Comparison of ENCODE assay signal across 1 cellular context in the genomic region with DNA sequence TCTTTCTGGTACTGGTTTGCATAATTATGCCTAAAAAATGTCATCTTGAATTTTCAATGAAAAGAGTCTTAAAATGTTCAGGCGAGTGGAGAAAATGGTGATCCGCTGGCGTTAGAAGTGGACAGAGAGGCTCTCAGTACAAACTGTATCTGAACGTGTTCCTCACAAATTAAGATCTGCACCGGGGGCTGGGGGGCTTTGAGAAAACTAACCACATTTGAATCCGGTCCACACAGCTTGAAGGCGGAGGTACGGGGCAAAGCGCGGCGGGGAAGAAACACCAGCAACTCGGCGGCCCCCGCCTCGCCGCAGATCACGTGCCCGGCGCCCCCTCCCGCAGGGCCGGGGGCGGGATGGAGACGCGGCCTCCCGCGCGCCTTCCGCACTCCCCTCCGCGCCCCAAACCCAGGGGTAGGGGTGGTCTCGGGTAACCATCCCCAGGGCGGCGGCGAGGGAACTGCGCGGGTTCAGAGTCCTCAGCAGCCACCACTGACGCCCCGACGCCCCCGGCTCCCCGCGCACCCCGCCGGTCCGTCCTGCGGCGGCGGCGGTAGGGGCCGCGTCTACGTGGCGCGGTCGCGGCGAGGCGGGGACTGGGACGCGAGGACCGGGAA.
TF ChIP-seq lines count a peak whose summit lies in the region.

No MANE protein-coding gene starts in this region.

TF ChIP-seq in HepG2, 621 proteins besides CTCF, POLR2A, EP300 and RAD21 (continued from another document and continues in another):
- TF ChIP-seq, protein P1, sequence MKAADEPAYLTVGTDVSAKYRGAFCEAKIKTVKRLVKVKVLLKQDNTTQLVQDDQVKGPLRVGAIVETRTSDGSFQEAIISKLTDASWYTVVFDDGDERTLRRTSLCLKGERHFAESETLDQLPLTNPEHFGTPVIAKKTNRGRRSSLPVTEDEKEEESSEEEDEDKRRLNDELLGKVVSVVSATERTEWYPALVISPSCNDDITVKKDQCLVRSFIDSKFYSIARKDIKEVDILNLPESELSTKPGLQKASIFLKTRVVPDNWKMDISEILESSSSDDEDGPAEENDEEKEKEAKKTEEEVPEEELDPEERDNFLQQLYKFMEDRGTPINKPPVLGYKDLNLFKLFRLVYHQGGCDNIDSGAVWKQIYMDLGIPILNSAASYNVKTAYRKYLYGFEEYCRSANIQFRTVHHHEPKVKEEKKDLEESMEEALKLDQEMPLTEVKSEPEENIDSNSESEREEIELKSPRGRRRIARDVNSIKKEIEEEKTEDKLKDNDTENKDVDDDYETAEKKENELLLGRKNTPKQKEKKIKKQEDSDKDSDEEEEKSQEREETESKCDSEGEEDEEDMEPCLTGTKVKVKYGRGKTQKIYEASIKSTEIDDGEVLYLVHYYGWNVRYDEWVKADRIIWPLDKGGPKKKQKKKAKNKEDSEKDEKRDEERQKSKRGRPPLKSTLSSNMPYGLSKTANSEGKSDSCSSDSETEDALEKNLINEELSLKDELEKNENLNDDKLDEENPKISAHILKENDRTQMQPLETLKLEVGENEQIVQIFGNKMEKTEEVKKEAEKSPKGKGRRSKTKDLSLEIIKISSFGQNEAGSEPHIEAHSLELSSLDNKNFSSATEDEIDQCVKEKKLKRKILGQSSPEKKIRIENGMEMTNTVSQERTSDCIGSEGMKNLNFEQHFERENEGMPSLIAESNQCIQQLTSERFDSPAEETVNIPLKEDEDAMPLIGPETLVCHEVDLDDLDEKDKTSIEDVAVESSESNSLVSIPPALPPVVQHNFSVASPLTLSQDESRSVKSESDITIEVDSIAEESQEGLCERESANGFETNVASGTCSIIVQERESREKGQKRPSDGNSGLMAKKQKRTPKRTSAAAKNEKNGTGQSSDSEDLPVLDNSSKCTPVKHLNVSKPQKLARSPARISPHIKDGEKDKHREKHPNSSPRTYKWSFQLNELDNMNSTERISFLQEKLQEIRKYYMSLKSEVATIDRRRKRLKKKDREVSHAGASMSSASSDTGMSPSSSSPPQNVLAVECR (CRISPR knock-in tag; IDR thresholded peaks at IDR 0.05; ENCODE audit: borderline replicate concordance) = peak; percentile 78
- no peak for TF ChIP-seq RCOR2 (CRISPR knock-in tag; IDR thresholded peaks at IDR 0.05)
- TF ChIP-seq CHD4 (IDR thresholded peaks at IDR 0.05; ENCODE audit: borderline replicate concordance, low read length) = no peak
- 0 out of 2 replicates have a peak, but pooled peaks have one; percentile 8 for TF ChIP-seq POLR2AphosphoS5 (IDR thresholded peaks at IDR 0.05; ENCODE audit: low read depth, low read length)
- TF ChIP-seq, protein P2, sequence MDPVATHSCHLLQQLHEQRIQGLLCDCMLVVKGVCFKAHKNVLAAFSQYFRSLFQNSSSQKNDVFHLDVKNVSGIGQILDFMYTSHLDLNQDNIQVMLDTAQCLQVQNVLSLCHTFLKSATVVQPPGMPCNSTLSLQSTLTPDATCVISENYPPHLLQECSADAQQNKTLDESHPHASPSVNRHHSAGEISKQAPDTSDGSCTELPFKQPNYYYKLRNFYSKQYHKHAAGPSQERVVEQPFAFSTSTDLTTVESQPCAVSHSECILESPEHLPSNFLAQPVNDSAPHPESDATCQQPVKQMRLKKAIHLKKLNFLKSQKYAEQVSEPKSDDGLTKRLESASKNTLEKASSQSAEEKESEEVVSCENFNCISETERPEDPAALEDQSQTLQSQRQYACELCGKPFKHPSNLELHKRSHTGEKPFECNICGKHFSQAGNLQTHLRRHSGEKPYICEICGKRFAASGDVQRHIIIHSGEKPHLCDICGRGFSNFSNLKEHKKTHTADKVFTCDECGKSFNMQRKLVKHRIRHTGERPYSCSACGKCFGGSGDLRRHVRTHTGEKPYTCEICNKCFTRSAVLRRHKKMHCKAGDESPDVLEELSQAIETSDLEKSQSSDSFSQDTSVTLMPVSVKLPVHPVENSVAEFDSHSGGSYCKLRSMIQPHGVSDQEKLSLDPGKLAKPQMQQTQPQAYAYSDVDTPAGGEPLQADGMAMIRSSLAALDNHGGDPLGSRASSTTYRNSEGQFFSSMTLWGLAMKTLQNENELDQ (CRISPR knock-in tag; IDR thresholded peaks at IDR 0.05; ENCODE audit: borderline replicate concordance) = no peak
- TF ChIP-seq ZNF761 (CRISPR knock-in tag; conservative IDR thresholded peaks at IDR 0.05) = no peak
- no peak for TF ChIP-seq CENPT (CRISPR knock-in tag; IDR thresholded peaks at IDR 0.05; ENCODE audit: low read depth)
- TF ChIP-seq HOXA3 (CRISPR knock-in tag; IDR thresholded peaks at IDR 0.05) = no peak
- TF ChIP-seq ZNF629 (CRISPR knock-in tag; conservative IDR thresholded peaks at IDR 0.05) = no peak
- TF ChIP-seq, protein P3, sequence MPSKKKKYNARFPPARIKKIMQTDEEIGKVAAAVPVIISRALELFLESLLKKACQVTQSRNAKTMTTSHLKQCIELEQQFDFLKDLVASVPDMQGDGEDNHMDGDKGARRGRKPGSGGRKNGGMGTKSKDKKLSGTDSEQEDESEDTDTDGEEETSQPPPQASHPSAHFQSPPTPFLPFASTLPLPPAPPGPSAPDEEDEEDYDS (CRISPR knock-in tag; IDR thresholded peaks at IDR 0.05) = no peak
- TF ChIP-seq KLF11 (CRISPR knock-in tag; IDR thresholded peaks at IDR 0.05) = no peak
- peak; percentile 25 for TF ChIP-seq HNRNPLL (IDR thresholded peaks at IDR 0.05; ENCODE audit: low read depth, low read length, poor library complexity, severe bottlenecking)
- no peak for TF ChIP-seq ELF3 (CRISPR knock-in tag; IDR thresholded peaks at IDR 0.05)
- 0 out of 2 replicates have a peak, but pooled peaks have one; percentile 32 for TF ChIP-seq ZNF230 (CRISPR knock-in tag; IDR thresholded peaks at IDR 0.05)
- TF ChIP-seq ZNF552 (CRISPR knock-in tag; IDR thresholded peaks at IDR 0.05; ENCODE audit: borderline replicate concordance) = no peak
- peak; percentile 90 for TF ChIP-seq AGO2 (optimal IDR thresholded peaks at IDR 0.05; ENCODE audit: low read depth, low read length)
- TF ChIP-seq, protein P4, sequence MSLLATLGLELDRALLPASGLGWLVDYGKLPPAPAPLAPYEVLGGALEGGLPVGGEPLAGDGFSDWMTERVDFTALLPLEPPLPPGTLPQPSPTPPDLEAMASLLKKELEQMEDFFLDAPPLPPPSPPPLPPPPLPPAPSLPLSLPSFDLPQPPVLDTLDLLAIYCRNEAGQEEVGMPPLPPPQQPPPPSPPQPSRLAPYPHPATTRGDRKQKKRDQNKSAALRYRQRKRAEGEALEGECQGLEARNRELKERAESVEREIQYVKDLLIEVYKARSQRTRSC (CRISPR knock-in tag; IDR thresholded peaks at IDR 0.05; ENCODE audit: low read depth) = no peak
- no peak for TF ChIP-seq ZNF382 (CRISPR knock-in tag; IDR thresholded peaks at IDR 0.05; ENCODE audit: borderline replicate concordance)
- no peak for TF ChIP-seq ZNF335 (CRISPR knock-in tag; IDR thresholded peaks at IDR 0.05)
- peak; percentile 46 for TF ChIP-seq PHF8 (CRISPR knock-in tag; IDR thresholded peaks at IDR 0.05)
- TF ChIP-seq PRMT3 (CRISPR knock-in tag; IDR thresholded peaks at IDR 0.05; ENCODE audit: borderline replicate concordance, low read depth) = no peak
- TF ChIP-seq NFYB (CRISPR knock-in tag; IDR thresholded peaks at IDR 0.05) = no peak
- TF ChIP-seq MYNN (CRISPR knock-in tag; IDR thresholded peaks at IDR 0.05; ENCODE audit: low read depth) = no peak
- TF ChIP-seq SRY (CRISPR knock-in tag; IDR thresholded peaks at IDR 0.05) = peak; percentile 35
- peak; percentile 34; the same call in 1 of the 2 replicates for TF ChIP-seq NFKB2 (CRISPR knock-in tag; IDR thresholded peaks at IDR 0.05; ENCODE audit: borderline replicate concordance)
- TF ChIP-seq, protein P5, sequence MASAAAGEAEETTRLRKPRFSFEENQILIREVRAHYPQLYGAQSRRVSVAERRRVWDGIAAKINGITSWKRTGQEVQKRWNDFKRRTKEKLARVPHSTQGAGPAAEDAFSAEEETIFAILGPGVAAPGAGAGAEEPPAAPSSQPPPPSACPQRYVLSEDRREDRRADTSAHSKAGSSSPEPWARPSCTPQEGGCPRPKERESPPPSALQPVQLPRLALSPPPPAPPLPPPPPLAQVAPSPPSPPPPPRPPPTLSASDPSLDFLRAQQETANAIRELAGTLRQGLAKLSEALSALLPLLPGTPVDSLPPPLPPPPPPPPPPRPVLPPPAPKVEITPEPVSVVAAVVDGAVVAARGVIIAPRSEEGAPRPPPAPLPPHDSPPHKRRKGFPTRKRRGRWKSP (CRISPR knock-in tag; IDR thresholded peaks at IDR 0.05) = peak; percentile 23; the same call in 1 of the 2 replicates
- no peak for TF ChIP-seq ZNF720 (CRISPR knock-in tag; IDR thresholded peaks at IDR 0.05)
- TF ChIP-seq, protein P6, sequence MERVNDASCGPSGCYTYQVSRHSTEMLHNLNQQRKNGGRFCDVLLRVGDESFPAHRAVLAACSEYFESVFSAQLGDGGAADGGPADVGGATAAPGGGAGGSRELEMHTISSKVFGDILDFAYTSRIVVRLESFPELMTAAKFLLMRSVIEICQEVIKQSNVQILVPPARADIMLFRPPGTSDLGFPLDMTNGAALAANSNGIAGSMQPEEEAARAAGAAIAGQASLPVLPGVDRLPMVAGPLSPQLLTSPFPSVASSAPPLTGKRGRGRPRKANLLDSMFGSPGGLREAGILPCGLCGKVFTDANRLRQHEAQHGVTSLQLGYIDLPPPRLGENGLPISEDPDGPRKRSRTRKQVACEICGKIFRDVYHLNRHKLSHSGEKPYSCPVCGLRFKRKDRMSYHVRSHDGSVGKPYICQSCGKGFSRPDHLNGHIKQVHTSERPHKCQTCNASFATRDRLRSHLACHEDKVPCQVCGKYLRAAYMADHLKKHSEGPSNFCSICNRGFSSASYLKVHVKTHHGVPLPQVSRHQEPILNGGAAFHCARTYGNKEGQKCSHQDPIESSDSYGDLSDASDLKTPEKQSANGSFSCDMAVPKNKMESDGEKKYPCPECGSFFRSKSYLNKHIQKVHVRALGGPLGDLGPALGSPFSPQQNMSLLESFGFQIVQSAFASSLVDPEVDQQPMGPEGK (CRISPR knock-in tag; IDR thresholded peaks at IDR 0.05) = peak; percentile 99
- 0 out of 2 replicates have a peak, but pooled peaks have one; percentile 17 for TF ChIP-seq CBFB (CRISPR knock-in tag; IDR thresholded peaks at IDR 0.05)
- no peak for TF ChIP-seq NRL (CRISPR knock-in tag; IDR thresholded peaks at IDR 0.05; ENCODE audit: borderline replicate concordance)
- TF ChIP-seq ZNF549 (CRISPR knock-in tag; IDR thresholded peaks at IDR 0.05) = no peak
- TF ChIP-seq, protein P7, sequence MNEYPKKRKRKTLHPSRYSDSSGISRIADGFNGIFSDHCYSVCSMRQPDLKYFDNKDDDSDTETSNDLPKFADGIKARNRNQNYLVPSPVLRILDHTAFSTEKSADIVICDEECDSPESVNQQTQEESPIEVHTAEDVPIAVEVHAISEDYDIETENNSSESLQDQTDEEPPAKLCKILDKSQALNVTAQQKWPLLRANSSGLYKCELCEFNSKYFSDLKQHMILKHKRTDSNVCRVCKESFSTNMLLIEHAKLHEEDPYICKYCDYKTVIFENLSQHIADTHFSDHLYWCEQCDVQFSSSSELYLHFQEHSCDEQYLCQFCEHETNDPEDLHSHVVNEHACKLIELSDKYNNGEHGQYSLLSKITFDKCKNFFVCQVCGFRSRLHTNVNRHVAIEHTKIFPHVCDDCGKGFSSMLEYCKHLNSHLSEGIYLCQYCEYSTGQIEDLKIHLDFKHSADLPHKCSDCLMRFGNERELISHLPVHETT (CRISPR knock-in tag; conservative IDR thresholded peaks at IDR 0.05) = no peak
- no peak for TF ChIP-seq ZNF841 (CRISPR knock-in tag; IDR thresholded peaks at IDR 0.05; ENCODE audit: borderline replicate concordance)
- TF ChIP-seq CCDC6 (CRISPR knock-in tag; IDR thresholded peaks at IDR 0.05) = no peak
- no peak for TF ChIP-seq TBX3 (IDR thresholded peaks at IDR 0.05; ENCODE audit: borderline replicate concordance)
- TF ChIP-seq, protein P8, sequence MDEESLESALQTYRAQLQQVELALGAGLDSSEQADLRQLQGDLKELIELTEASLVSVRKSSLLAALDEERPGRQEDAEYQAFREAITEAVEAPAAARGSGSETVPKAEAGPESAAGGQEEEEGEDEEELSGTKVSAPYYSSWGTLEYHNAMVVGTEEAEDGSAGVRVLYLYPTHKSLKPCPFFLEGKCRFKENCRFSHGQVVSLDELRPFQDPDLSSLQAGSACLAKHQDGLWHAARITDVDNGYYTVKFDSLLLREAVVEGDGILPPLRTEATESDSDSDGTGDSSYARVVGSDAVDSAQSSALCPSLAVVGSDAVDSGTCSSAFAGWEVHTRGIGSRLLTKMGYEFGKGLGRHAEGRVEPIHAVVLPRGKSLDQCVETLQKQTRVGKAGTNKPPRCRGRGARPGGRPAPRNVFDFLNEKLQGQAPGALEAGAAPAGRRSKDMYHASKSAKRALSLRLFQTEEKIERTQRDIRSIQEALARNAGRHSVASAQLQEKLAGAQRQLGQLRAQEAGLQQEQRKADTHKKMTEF (CRISPR knock-in tag; IDR thresholded peaks at IDR 0.05) = peak; percentile 62; the same call in 1 of the 2 replicates
- 0 out of 2 replicates have a peak, but pooled peaks have one; percentile 67 for TF ChIP-seq ZNF674 (CRISPR knock-in tag; IDR thresholded peaks at IDR 0.05; ENCODE audit: low read depth)
- TF ChIP-seq ZNF766 (CRISPR knock-in tag; IDR thresholded peaks at IDR 0.05; ENCODE audit: borderline replicate concordance) = no peak
- TF ChIP-seq ZKSCAN8 (CRISPR knock-in tag; IDR thresholded peaks at IDR 0.05; ENCODE audit: borderline replicate concordance) = 0 out of 2 replicates have a peak, but pooled peaks have one; percentile 12
- TF ChIP-seq, protein P9, sequence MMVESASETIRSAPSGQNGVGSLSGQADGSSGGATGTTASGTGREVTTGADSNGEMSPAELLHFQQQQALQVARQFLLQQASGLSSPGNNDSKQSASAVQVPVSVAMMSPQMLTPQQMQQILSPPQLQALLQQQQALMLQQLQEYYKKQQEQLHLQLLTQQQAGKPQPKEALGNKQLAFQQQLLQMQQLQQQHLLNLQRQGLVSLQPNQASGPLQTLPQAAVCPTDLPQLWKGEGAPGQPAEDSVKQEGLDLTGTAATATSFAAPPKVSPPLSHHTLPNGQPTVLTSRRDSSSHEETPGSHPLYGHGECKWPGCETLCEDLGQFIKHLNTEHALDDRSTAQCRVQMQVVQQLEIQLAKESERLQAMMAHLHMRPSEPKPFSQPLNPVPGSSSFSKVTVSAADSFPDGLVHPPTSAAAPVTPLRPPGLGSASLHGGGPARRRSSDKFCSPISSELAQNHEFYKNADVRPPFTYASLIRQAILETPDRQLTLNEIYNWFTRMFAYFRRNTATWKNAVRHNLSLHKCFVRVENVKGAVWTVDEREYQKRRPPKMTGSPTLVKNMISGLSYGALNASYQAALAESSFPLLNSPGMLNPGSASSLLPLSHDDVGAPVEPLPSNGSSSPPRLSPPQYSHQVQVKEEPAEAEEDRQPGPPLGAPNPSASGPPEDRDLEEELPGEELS (CRISPR knock-in tag; IDR thresholded peaks at IDR 0.05) = peak; percentile 36; the same call in 1 of the 2 replicates
- TF ChIP-seq, protein P10, sequence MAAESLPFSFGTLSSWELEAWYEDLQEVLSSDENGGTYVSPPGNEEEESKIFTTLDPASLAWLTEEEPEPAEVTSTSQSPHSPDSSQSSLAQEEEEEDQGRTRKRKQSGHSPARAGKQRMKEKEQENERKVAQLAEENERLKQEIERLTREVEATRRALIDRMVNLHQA (CRISPR knock-in tag; IDR thresholded peaks at IDR 0.05) = no peak
- TF ChIP-seq KDM2A (CRISPR knock-in tag; IDR thresholded peaks at IDR 0.05; ENCODE audit: borderline replicate concordance, low read depth) = 0 out of 2 replicates have a peak, but pooled peaks have one; percentile 30
- TF ChIP-seq TOE1 (CRISPR knock-in tag; IDR thresholded peaks at IDR 0.05) = no peak
- 0 out of 2 replicates have a peak, but pooled peaks have one; percentile 28 for TF ChIP-seq KLF6 (CRISPR knock-in tag; IDR thresholded peaks at IDR 0.05)
- peak; percentile 59; the same call in 1 of the 2 replicates for TF ChIP-seq ZSCAN29 (CRISPR knock-in tag; conservative IDR thresholded peaks at IDR 0.05)
- peak; percentile 60; the same call in 1 of the 2 replicates for TF ChIP-seq NR1H2 (CRISPR knock-in tag; IDR thresholded peaks at IDR 0.05; ENCODE audit: borderline replicate concordance, low read depth)
- no peak for TF ChIP-seq ZNF34 (CRISPR knock-in tag; IDR thresholded peaks at IDR 0.05; ENCODE audit: borderline replicate concordance)
- no peak for TF ChIP-seq NFIC (IDR thresholded peaks at IDR 0.05; ENCODE audit: low read length)
- TF ChIP-seq ZNF547 (CRISPR knock-in tag; IDR thresholded peaks at IDR 0.05) = no peak
